1 cellular context compared by ENCODE assay signal in the genomic region with DNA sequence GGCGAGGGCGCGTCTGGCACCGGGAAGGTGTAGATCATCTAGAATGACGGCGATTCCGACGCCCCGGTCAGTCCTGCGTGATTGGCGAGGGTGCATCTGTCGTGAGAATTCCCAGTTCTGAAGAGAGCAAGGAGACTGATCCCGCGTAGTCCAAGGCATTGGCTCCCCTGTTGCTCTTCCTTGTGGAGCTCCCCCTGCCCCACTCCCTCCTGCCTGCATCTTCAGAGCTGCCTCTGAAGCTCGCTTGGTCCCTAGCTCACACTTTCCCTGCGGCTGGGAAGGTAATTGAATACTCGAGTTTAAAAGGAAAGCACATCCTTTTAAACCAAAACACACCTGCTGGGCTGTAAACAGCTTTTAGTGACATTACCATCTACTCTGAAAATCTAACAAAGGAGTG.
TF ChIP-seq lines count a peak whose summit lies in the region.

No MANE protein-coding gene starts in this region.

TF ChIP-seq in HEK293, 187 proteins besides CTCF, POLR2A, EP300 and RAD21:
- TF ChIP-seq KLF16 (tag by site-specific recombination; IDR thresholded peaks at IDR 0.05) = no peak
- TF ChIP-seq FEZF1 (tag by site-specific recombination; IDR thresholded peaks at IDR 0.05) = peak; percentile 41; the same call in 1 of the 2 replicates
- peak; percentile 51 for TF ChIP-seq ZIC2 (tag by site-specific recombination; IDR thresholded peaks at IDR 0.05)
- TF ChIP-seq, protein P1, sequence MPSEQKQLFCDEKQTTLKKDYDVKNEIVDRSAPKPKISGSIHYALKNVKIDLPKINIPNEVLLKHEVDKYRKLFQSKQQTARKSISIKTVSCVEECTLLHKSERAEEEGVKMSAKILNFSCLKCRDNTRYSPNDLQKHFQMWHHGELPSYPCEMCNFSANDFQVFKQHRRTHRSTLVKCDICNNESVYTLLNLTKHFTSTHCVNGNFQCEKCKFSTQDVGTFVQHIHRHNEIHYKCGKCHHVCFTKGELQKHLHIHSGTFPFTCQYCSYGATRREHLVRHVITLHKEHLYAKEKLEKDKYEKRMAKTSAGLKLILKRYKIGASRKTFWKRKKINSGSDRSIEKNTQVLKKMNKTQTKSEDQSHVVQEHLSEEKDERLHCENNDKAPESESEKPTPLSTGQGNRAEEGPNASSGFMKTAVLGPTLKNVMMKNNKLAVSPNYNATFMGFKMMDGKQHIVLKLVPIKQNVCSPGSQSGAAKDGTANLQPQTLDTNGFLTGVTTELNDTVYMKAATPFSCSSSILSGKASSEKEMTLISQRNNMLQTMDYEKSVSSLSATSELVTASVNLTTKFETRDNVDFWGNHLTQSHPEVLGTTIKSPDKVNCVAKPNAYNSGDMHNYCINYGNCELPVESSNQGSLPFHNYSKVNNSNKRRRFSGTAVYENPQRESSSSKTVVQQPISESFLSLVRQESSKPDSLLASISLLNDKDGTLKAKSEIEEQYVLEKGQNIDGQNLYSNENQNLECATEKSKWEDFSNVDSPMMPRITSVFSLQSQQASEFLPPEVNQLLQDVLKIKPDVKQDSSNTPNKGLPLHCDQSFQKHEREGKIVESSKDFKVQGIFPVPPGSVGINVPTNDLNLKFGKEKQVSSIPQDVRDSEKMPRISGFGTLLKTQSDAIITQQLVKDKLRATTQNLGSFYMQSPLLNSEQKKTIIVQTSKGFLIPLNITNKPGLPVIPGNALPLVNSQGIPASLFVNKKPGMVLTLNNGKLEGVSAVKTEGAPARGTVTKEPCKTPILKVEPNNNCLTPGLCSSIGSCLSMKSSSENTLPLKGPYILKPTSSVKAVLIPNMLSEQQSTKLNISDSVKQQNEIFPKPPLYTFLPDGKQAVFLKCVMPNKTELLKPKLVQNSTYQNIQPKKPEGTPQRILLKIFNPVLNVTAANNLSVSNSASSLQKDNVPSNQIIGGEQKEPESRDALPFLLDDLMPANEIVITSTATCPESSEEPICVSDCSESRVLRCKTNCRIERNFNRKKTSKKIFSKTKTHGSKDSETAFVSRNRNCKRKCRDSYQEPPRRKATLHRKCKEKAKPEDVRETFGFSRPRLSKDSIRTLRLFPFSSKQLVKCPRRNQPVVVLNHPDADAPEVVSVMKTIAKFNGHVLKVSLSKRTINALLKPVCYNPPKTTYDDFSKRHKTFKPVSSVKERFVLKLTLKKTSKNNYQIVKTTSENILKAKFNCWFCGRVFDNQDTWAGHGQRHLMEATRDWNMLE (tag by site-specific recombination; conservative IDR thresholded peaks at IDR 0.05; ENCODE audit: low read depth) = no peak
- peak; percentile 31; the same call in 1 of the 2 replicates for TF ChIP-seq IKZF3 (tag by site-specific recombination; IDR thresholded peaks at IDR 0.05)
- TF ChIP-seq, protein P2, sequence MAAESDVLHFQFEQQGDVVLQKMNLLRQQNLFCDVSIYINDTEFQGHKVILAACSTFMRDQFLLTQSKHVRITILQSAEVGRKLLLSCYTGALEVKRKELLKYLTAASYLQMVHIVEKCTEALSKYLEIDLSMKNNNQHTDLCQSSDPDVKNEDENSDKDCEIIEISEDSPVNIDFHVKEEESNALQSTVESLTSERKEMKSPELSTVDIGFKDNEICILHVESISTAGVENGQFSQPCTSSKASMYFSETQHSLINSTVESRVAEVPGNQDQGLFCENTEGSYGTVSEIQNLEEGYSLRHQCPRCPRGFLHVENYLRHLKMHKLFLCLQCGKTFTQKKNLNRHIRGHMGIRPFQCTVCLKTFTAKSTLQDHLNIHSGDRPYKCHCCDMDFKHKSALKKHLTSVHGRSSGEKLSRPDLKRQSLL (tag by site-specific recombination; IDR thresholded peaks at IDR 0.05) = no peak
- peak; percentile 29; the same call in 1 of the 2 replicates for TF ChIP-seq SCRT2 (tag by site-specific recombination; IDR thresholded peaks at IDR 0.05)
- TF ChIP-seq ZNF341 (tag by site-specific recombination; IDR thresholded peaks at IDR 0.05; ENCODE audit: low read depth) = peak; percentile 76
TF ChIP-seq in HEK293: peak in this region for 5.
